In genomic region chr5:171589461-171589860, GRCh38 we compare ENCODE assay signal across 30 cellular contexts.
"Had no signal": no experiment of that assay in that cellular context is flagged by ENCODE, and none has a peak within 500 bp of the region (broad histone marks: within the 10 kb centered on the region; RNA-seq: fewer than 3 reads in every experiment).

No MANE protein-coding gene starts in this region.

- H3K36me3 ChIP-seq: lower lobe of right lung, neural progenitor cell, neutrophil, ovary, stomach, thyroid gland, transverse colon, upper lobe of right lung had no signal

- DNase-seq: hippocampal formation; kidney glomerular epithelial cell; left cardiac atrium; left ventricle myocardium superior; lower lobe of right lung; mammary epithelial cell; mesenchymal stem cell; naive B cell; natural killer cell; nephron progenitor cell; occipital lobe; ovary; right cardiac atrium; stimulated activated CD4-positive, alpha-beta T cell treated with anti-CD3 and anti-CD28 coated beads, Interleukin-12 subunit alpha, Interleukin-12 subunit beta, amount 100 ng/mL, for 4 hours; stimulated activated CD4-positive, alpha-beta T cell treated with anti-CD3 and anti-CD28 coated beads, Interleukin-15, amount 100 ng/mL, for 24 hours; stimulated activated CD4-positive, alpha-beta T cell treated with anti-CD3 and anti-CD28 coated beads, Interleukin-2, amount 100 ng/mL, for 24 hours; stimulated activated CD4-positive, alpha-beta T cell treated with anti-CD3 and anti-CD28 coated beads, Interleukin-4, amount 100 ng/mL, for 1 hour; stimulated activated naive B cell treated with anti-CD40 and anti-IgM and Interleukin-4, amounts not matched to agents 10 μg/mL and 1 μg/mL and 100 μg/mL, for 72 hours; stimulated activated naive CD8-positive, alpha-beta T cell treated with anti-CD3 and anti-CD28 coated beads, Interleukin-15, Interleukin-2, amounts not matched to agents 100 U/mL and 50 U/mL, for 24 hours; stomach; testis; thyroid gland; transverse colon; upper lobe of right lung had no signal

- H3K36me3 Mint-ChIP-seq: naive B cell; natural killer cell; neural progenitor cell; stimulated activated naive B cell treated with anti-CD40 and anti-IgM and Interleukin-4, amounts not matched to agents 10 μg/mL and 1 μg/mL and 100 μg/mL, for 72 hours had no signal

- H3K4me1 ChIP-seq: lower lobe of right lung, neural progenitor cell, stomach, testis, thyroid gland, transverse colon, upper lobe of right lung had no signal

- H3K27me3 ChIP-seq: neural progenitor cell, neutrophil, ovary, testis, thyroid gland, transverse colon, upper lobe of right lung had no signal

- H3K9me3 Mint-ChIP-seq: naive B cell; natural killer cell; stimulated activated naive B cell treated with anti-CD40 and anti-IgM and Interleukin-4, amounts not matched to agents 10 μg/mL and 1 μg/mL and 100 μg/mL, for 72 hours had no signal

- ATAC-seq: left cardiac atrium; left lobe of liver; left ventricle myocardium superior; lower lobe of right lung; natural killer cell; right cardiac atrium; sciatic nerve; stimulated activated naive B cell treated with anti-CD40 and anti-IgM and Interleukin-4, amounts not matched to agents 10 μg/mL and 1 μg/mL and 100 μg/mL, for 72 hours; stimulated activated naive CD8-positive, alpha-beta T cell treated with anti-CD3 and anti-CD28 coated beads, Interleukin-15, Interleukin-2, amounts not matched to agents 100 U/mL and 50 U/mL, for 24 hours; upper lobe of right lung had no signal

- H3K9me3 ChIP-seq: lower lobe of right lung, neutrophil, ovary, stomach, testis, thyroid gland, transverse colon, upper lobe of right lung had no signal

- H3K4me1 Mint-ChIP-seq: naive B cell; natural killer cell; neural progenitor cell; stimulated activated naive B cell treated with anti-CD40 and anti-IgM and Interleukin-4, amounts not matched to agents 10 μg/mL and 1 μg/mL and 100 μg/mL, for 72 hours had no signal

- H3K27ac Mint-ChIP-seq: natural killer cell; nephron progenitor cell; neural progenitor cell; progenitor cell of endocrine pancreas; stimulated activated naive B cell treated with anti-CD40 and anti-IgM and Interleukin-4, amounts not matched to agents 10 μg/mL and 1 μg/mL and 100 μg/mL, for 72 hours had no signal

- H3K27ac ChIP-seq: lower lobe of right lung, neural progenitor cell, neutrophil, ovary, skin epidermis, stomach, testis, thyroid gland, transverse colon, upper lobe of right lung had no signal

- H3K4me3 ChIP-seq: lower lobe of right lung, neural progenitor cell, ovary, skin epidermis, stomach, testis, thyroid gland, transverse colon, upper lobe of right lung had no signal

- H3K9ac ChIP-seq: neural progenitor cell had no signal

- H3K4me3 Mint-ChIP-seq: naive B cell; natural killer cell; nephron progenitor cell; neural progenitor cell; stimulated activated naive B cell treated with anti-CD40 and anti-IgM and Interleukin-4, amounts not matched to agents 10 μg/mL and 1 μg/mL and 100 μg/mL, for 72 hours had no signal
